ENCODE assay signal across 39 cellular contexts in the genomic region with DNA sequence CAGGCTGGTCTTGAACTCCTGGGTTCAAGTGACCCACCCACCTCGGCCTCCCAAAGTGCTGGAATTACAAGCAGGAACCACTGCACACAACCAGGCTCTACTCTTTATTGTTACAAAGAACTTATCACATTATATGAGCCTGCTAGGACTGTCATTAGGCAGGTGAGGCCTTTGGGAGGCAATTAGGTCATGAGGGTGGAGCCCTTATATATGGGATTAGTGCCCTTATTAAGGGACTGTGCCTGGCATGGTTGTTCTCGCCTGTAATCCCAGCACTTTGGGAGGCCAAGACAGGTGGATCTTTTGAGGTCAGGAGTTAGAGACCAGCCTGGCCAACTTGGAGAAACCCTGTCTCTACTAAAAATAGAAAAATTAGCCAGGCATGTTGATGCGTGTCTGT. TPM values are rescaled to one million over a fixed set of nuclear protein-coding genes. Genes with fewer than 3 reads are reported as not detected.
"Had no signal": no experiment of that assay in that cellular context is flagged by ENCODE, and none has a peak within 500 bp of the region (broad histone marks: within the 10 kb centered on the region; RNA-seq: fewer than 3 reads in every experiment).

No MANE protein-coding gene starts in this region.

- H3K4me3 ChIP-seq: MG63 had no signal

- H3K4me2 ChIP-seq: KMS-11 had no signal

- H3K9ac ChIP-seq: KMS-11 had no signal

- H3K36me3 ChIP-seq: MG63 had no signal

- H3K27me3 ChIP-seq: MG63 had no signal

- H3K27ac ChIP-seq: KMS-11 had no signal

- DNase-seq: Karpas-422, Kasumi-1, KG1, MG63, MM.1S, MV-4-11, NCI-H1048, NCI-H1092, NCI-H1092 treated with DMSO at 0.1 percent for 48 hours, NCI-H1105, NCI-H1105 treated with DMSO at 0.1 percent for 48 hours, NCI-H1417, NCI-H1417 treated with DMSO at 0.1 percent for 48 hours, NCI-H1436, NCI-H1436 treated with DMSO at 0.1 percent for 48 hours, NCI-H146, NCI-H1694, NCI-H1694 treated with DMSO at 0.1 percent for 48 hours, NCI-H187, NCI-H187 treated with DMSO at 0.1 percent for 48 hours, NCI-H1930, NCI-H2029, NCI-H2029 treated with DMSO at 0.1 percent for 48 hours, NCI-H2081, NCI-H2081 treated with DMSO at 0.1 percent for 48 hours, NCI-H2107, NCI-H2171, NCI-H2171 treated with DMSO at 0.1 percent for 48 hours, NCI-H2227 treated with DMSO at 0.1 percent for 48 hours, NCI-H226, NCI-H345, NCI-H446, NCI-H446 treated with DMSO at 0.1 percent for 48 hours, NCI-H510A had no signal

- H3K9me3 ChIP-seq: MG63 had no signal

RNA-seq across cellular contexts. Expression of gene RAPSN, which starts 12.2 kb away (rescaled TPM):
- total RNA-seq: M059J had no signal

RNA-seq across cellular contexts. Expression of gene SPI1, which starts 58.4 kb away (rescaled TPM):
- total RNA-seq: LHCN-M2, M059J, MCF 10A, NCI-H460 had no signal
